23 cellular contexts compared by ENCODE assay signal in the genomic region with DNA sequence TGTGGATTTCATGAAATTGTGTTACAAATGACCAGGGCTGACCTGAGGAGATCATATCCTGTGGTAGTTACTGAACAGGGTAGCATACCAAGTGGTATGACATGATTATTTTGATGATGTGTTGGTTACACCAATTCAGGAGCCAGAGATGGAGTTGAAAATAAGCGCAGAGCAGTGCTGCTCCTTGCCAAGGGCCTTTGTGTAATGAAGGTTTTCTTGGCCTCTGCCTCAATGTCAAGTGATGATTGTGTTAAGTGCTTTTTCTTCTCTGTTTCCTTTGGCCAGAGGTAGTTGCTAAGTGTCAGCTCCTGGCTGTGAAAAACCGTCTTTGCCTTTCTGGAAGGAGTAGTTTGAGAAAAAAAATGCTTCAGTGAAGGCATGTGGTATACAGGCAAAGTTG.
"Had no signal": no experiment of that assay in that cellular context is flagged by ENCODE, and none has a peak within 500 bp of the region (broad histone marks: within the 10 kb centered on the region; RNA-seq: fewer than 3 reads in every experiment).

No MANE protein-coding gene starts in this region.

- H3K27me3 ChIP-seq: hepatocyte had no signal

- H3K27me3 Mint-ChIP-seq: activated B cell treated with CpG ODN at 0.5 μM for 24 hours; activated CD4-positive, alpha-beta memory T cell treated with anti-CD3 and anti-CD28 coated beads, Interleukin-2, amount 10 ng/mL, durations not matched to agents 7 days and 5 days; activated naive CD8-positive, alpha-beta T cell treated with anti-CD3 and anti-CD28 coated beads for 36 hours; brain; central memory CD8-positive, alpha-beta T cell; stimulated activated naive CD8-positive, alpha-beta T cell treated with anti-CD3 and anti-CD28 coated beads, Interleukin-15, Interleukin-2, amounts not matched to agents 100 ng/mL and 50 ng/mL, for 24 hours had no signal

- H3K27ac ChIP-seq: hepatocyte had no signal

- H3K4me3 ChIP-seq: hepatocyte, lung had no signal

- DNase-seq: activated B cell treated with CpG ODN at 0.5 μM for 24 hours; activated CD4-positive, alpha-beta memory T cell treated with anti-CD3 and anti-CD28 coated beads, Interleukin-2, amount 10 ng/mL, durations not matched to agents 7 days and 5 days; activated CD4-positive, alpha-beta T cell treated with anti-CD3 and anti-CD28 coated beads for 48 hours; activated CD8-positive, alpha-beta memory T cell treated with anti-CD3 and anti-CD28 coated beads, Interleukin-2, amount 10 ng/mL, durations not matched to agents 7 days and 5 days; activated naive CD4-positive, alpha-beta T cell; activated naive CD8-positive, alpha-beta T cell treated with anti-CD3 and anti-CD28 coated beads for 36 hours; amniotic stem cell; effector CD4-positive, alpha-beta T cell; left cardiac atrium; posterior cingulate gyrus; retina; stimulated activated CD4-positive, alpha-beta T cell treated with anti-CD3 and anti-CD28 coated beads, Interleukin-2, amount 100 ng/mL, for 24 hours; T-helper 1 cell; T-helper 9 cell; trophoblast cell had no signal

- H3K9me3 Mint-ChIP-seq: activated B cell treated with CpG ODN at 0.5 μM for 24 hours; activated CD4-positive, alpha-beta memory T cell treated with anti-CD3 and anti-CD28 coated beads, Interleukin-2, amount 10 ng/mL, durations not matched to agents 7 days and 5 days; activated naive CD8-positive, alpha-beta T cell treated with anti-CD3 and anti-CD28 coated beads for 36 hours; central memory CD8-positive, alpha-beta T cell; mesothelial cell of epicardium; nephron; stimulated activated naive CD8-positive, alpha-beta T cell treated with anti-CD3 and anti-CD28 coated beads, Interleukin-15, Interleukin-2, amounts not matched to agents 100 ng/mL and 50 ng/mL, for 24 hours had no signal

- H3K27ac Mint-ChIP-seq: activated CD4-positive, alpha-beta memory T cell treated with anti-CD3 and anti-CD28 coated beads, Interleukin-2, amount 10 ng/mL, durations not matched to agents 7 days and 5 days; activated CD8-positive, alpha-beta memory T cell treated with anti-CD3 and anti-CD28 coated beads, Interleukin-2, amount 10 ng/mL, durations not matched to agents 7 days and 5 days; activated naive CD8-positive, alpha-beta T cell treated with anti-CD3 and anti-CD28 coated beads for 36 hours; mesothelial cell of epicardium; nephron; stimulated activated naive CD8-positive, alpha-beta T cell treated with anti-CD3 and anti-CD28 coated beads, Interleukin-15, Interleukin-2, amounts not matched to agents 100 ng/mL and 50 ng/mL, for 24 hours had no signal

- H2AFZ ChIP-seq: hepatocyte had no signal

- H3K4me2 ChIP-seq: hepatocyte had no signal

- H3K4me3 Mint-ChIP-seq: activated B cell treated with CpG ODN at 0.5 μM for 24 hours; activated CD4-positive, alpha-beta memory T cell treated with anti-CD3 and anti-CD28 coated beads, Interleukin-2, amount 10 ng/mL, durations not matched to agents 7 days and 5 days; activated CD8-positive, alpha-beta memory T cell treated with anti-CD3 and anti-CD28 coated beads, Interleukin-2, amount 10 ng/mL, durations not matched to agents 7 days and 5 days; activated naive CD8-positive, alpha-beta T cell treated with anti-CD3 and anti-CD28 coated beads for 36 hours; brain; central memory CD8-positive, alpha-beta T cell; mesothelial cell of epicardium; nephron; stimulated activated naive CD8-positive, alpha-beta T cell treated with anti-CD3 and anti-CD28 coated beads, Interleukin-15, Interleukin-2, amounts not matched to agents 100 ng/mL and 50 ng/mL, for 24 hours had no signal

- ATAC-seq: activated CD8-positive, alpha-beta memory T cell treated with anti-CD3 and anti-CD28 coated beads, Interleukin-2, amount 10 ng/mL, durations not matched to agents 7 days and 5 days; SK-N-SH treated with all-trans-retinoic acid at 6 μM for 48 hours had no signal
